1 cellular context compared by ENCODE assay signal in the genomic region with DNA sequence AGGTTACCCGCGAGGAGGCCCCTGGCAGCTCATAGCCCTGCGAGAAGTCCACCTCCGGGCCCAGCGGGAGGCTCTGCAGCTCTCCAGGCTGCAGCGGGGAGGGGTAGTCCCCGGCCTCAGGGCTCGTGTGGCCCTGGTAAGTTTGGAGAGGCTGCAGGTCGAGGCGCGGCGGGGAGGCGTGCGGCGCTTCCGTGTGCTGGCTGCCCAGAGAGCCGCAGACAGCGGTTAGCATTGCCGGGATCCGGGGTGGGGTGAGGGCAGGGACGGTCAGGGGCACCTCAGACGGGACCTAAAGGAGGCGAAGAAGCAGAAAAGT.
TF ChIP-seq lines count a peak whose summit lies in the region.

No MANE protein-coding gene starts in this region.

TF ChIP-seq in K562, 482 proteins besides CTCF, POLR2A, EP300 and RAD21:
- peak; percentile 25 for TF ChIP-seq HMGN3 (IDR thresholded peaks at IDR 0.05; ENCODE audit: borderline replicate concordance, extremely low read depth, insufficient read length, low read depth, low read length)
- no peak for TF ChIP-seq SP1 (CRISPR knock-in tag; IDR thresholded peaks at IDR 0.05)
